Comparison of ENCODE assay signal across 4 cellular contexts in genomic region chr7:113389247-113389646, GRCh38.
"Had no signal": no experiment of that assay in that cellular context is flagged by ENCODE, and none has a peak within 500 bp of the region (broad histone marks: within the 10 kb centered on the region; RNA-seq: fewer than 3 reads in every experiment).

No MANE protein-coding gene starts in this region.

- DNase-seq: H9, HCEC 1CT, IMR-90 had no signal

- H3K4me3 Mint-ChIP-seq: GM23338, H9 had no signal

- H3K27ac Mint-ChIP-seq: GM23338, H9 had no signal
